Comparison of ENCODE assay signal across 11 cellular contexts in the genomic region with DNA sequence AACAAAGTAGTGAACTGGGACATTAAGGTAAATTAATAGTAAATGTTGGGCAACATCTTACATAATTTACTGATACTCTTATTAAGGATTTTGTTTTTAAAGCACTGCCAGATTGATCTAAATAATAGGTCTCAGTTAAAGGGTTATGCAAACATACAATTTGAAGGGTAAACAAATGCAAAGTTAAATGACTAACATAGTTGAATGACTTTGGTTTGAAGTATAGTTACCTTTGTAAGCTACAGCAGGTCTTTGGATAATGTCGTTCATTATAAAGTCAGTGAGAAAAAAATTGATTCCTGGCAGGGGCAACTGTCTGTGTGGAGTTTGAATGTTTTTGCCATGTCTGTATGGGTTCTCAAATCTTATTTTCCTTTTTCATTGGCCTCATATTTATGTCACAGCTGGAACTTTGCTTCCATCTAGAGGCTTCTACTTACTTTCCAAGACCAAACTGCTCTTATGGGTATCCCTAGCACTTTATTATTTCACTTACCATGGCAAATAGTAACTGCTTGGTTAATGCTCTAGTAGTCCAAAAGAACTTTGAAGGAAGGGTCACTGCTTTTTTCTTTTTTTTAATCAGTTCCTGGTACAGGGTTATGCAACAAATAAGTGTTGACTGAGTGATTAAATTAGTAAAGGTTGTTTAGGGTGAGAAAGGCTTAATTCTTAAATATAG.
DNase-seq lines count a peak whose midpoint lies in the region; ATAC-seq, FAIRE-seq and TF ChIP-seq lines count a peak whose summit lies in the region.
"Had no signal": no experiment of that assay in that cellular context is flagged by ENCODE, and none has a peak within 500 bp of the region (broad histone marks: within the 10 kb centered on the region; RNA-seq: fewer than 3 reads in every experiment).

No MANE protein-coding gene starts in this region.

- H3F3A ChIP-seq in Loucy (ENCODE audit: low read depth): no peaks in the 10 kb centered on the region

- H3K4me2 ChIP-seq in Loucy (ENCODE audit: low read depth, low read length, poor library complexity, severe bottlenecking): no peak overlapping the region
- no peak overlapping the region for H3K4me2 ChIP-seq in mesendoderm (ENCODE audit: low read length)

- TF ChIP-seq CTCF in GM10248 (IDR thresholded peaks at IDR 0.05; ENCODE audit: control extremely low read depth, extremely low read depth, low read depth, missing control alignments) (peak; percentile 13), Loucy (conservative IDR thresholded peaks at IDR 0.05; ENCODE audit: low read length) (peak; percentile 48), bronchial epithelial cell (IDR thresholded peaks at IDR 0.05; ENCODE audit: insufficient read depth, low read length, severe bottlenecking) (peak; percentile 6), gastrocnemius medialis (IDR thresholded peaks at IDR 0.05 in 4 of 5, conservative IDR thresholded peaks at IDR 0.05 in 1 of 5) (no peak)

- H3K9me3 ChIP-seq in Loucy (ENCODE audit: insufficient read depth, low read depth, low read length) (no peaks in the 10 kb centered on the region), gastrocnemius medialis (no peaks in the 10 kb centered on the region)

- no peak for ATAC-seq in gastrocnemius medialis
- no peak for ATAC-seq in GM21367 (IDR thresholded peaks at IDR 0.05; ENCODE audit: unreplicated experiment)

- no peaks in the 10 kb centered on the region for H4K20me1 ChIP-seq in Loucy (ENCODE audit: insufficient read depth, low read length, poor library complexity, severe bottlenecking)

- H3K4me3 ChIP-seq in Loucy (ENCODE audit: low read length, poor library complexity, severe bottlenecking) (no peak overlapping the region), bronchial epithelial cell (ENCODE audit: low read depth, low read length) (no peak overlapping the region), mesendoderm (ENCODE audit: low read length) (no peak overlapping the region), gastrocnemius medialis (no peak overlapping the region)

- H4K8ac ChIP-seq in mesendoderm (ENCODE audit: low read depth, low read length): no peak overlapping the region

- DNase-seq in GM10248 (ENCODE audit: extremely low spot score) (no peak), bronchial epithelial cell (ENCODE audit: low read depth) (no peak), mesendoderm (peak; percentile 22), gastrocnemius medialis (no peak), HEK293T (ENCODE audit: extremely low spot score) (no peak), UCSD-AML1 (lab: John Stamatoyannopoulos, UW; ENCODE audit: unreplicated experiment) (no peak)
- DNase-seq: NCI-H1092, SHP77 treated with DMSO at 0.1 percent for 48 hours had no signal

- intact Hi-C loops in gastrocnemius medialis (cut with DNase I; ENCODE audit: low total_unique reads): no loop called here

- no peaks in the 10 kb centered on the region for H3K79me1 ChIP-seq in mesendoderm (ENCODE audit: low read length)

- no peak for FAIRE-seq in bronchial epithelial cell (lab: Jason Lieb, UNC)
- FAIRE-seq: astrocyte had no signal

- no peak overlapping the region for H3K27ac ChIP-seq in mesendoderm (ENCODE audit: low read depth, low read length)
- no peak overlapping the region for H3K27ac ChIP-seq in gastrocnemius medialis

- POLR2A ChIA-PET in GM10248 (lab: Yijun Ruan, JAX) (no interaction called here), HEK293T (lab: Yijun Ruan, JAX) (no interaction called here)

- no peaks in the 10 kb centered on the region for H3K9me2 ChIP-seq in Loucy (replicated peaks; ENCODE audit: low read depth, low read length)

- no peak overlapping the region for H2BK120ac ChIP-seq in mesendoderm (ENCODE audit: low read depth, low read length)

- H3K36me3 ChIP-seq in Loucy (ENCODE audit: insufficient read depth, low read length) (no peaks in the 10 kb centered on the region), bronchial epithelial cell (ENCODE audit: control insufficient read depth, insufficient read depth, low read length) (no peaks in the 10 kb centered on the region), mesendoderm (ENCODE audit: control insufficient read depth, insufficient read depth, low read length) (no peaks in the 10 kb centered on the region), gastrocnemius medialis (peaks cover 0 to 22% of the 10 kb centered on the region in 2 donors)

- no peaks in the 10 kb centered on the region for H3K27me3 ChIP-seq in Loucy (ENCODE audit: insufficient read depth, low read length, poor library complexity, severe bottlenecking)
- H3K27me3 ChIP-seq in bronchial epithelial cell (ENCODE audit: control insufficient read depth, insufficient read depth, low read length): no peaks in the 10 kb centered on the region
- H3K27me3 ChIP-seq in mesendoderm (ENCODE audit: insufficient read depth, low read length, poor library complexity): no peaks in the 10 kb centered on the region
- H3K27me3 ChIP-seq in gastrocnemius medialis: no peaks in the 10 kb centered on the region

- H2BK15ac ChIP-seq in mesendoderm (replicated peaks; ENCODE audit: low read depth): no peak overlapping the region

- H3K23ac ChIP-seq in mesendoderm (ENCODE audit: low read length): no peak overlapping the region

- in situ Hi-C loops in gastrocnemius medialis (cut with MboI; ENCODE audit: low sequenced_read_pairs in 4 of 4): no loop called here

- H3K4me1 ChIP-seq in Loucy (ENCODE audit: insufficient read depth, low read length, poor library complexity, severe bottlenecking) (no peaks in the 10 kb centered on the region), mesendoderm (ENCODE audit: control insufficient read depth, low read depth, low read length) (no peaks in the 10 kb centered on the region), gastrocnemius medialis (no peaks in the 10 kb centered on the region)

- H4K5ac ChIP-seq in mesendoderm (ENCODE audit: low read length): no peak overlapping the region

- H3K79me2 ChIP-seq in Loucy (ENCODE audit: insufficient read depth, low read length) (no peaks in the 10 kb centered on the region), mesendoderm (ENCODE audit: control insufficient read depth, insufficient read depth, low read length) (no peaks in the 10 kb centered on the region)

- no peak overlapping the region for H2BK5ac ChIP-seq in mesendoderm (ENCODE audit: low read length)

- H3K4ac ChIP-seq in mesendoderm (ENCODE audit: low read depth, low read length): no peak overlapping the region

- CTCF ChIA-PET in GM10248 (lab: Yijun Ruan, JAX) (no interaction called here), HEK293T (lab: Yijun Ruan, JAX) (no interaction called here)

- H3K9ac ChIP-seq in Loucy (ENCODE audit: low read depth, low read length, poor library complexity, severe bottlenecking) (no peak overlapping the region), mesendoderm (ENCODE audit: low read length) (no peak overlapping the region)

- H2AK5ac ChIP-seq in mesendoderm (ENCODE audit: low read length): no peak overlapping the region

- no peak overlapping the region for H3K18ac ChIP-seq in mesendoderm (ENCODE audit: low read length)

- H2AFZ ChIP-seq in Loucy (ENCODE audit: low read length): no peak overlapping the region

- no CpG with 5 or more reads among the region's 1 CpG for WGBS in mesendoderm (ENCODE audit: extremely low coverage, insufficient coverage, low lambda C conversion rate)

- H3K56ac ChIP-seq in mesendoderm (ENCODE audit: low read length): no peak overlapping the region

- TF ChIP-seq POLR2A in gastrocnemius medialis (IDR thresholded peaks at IDR 0.05): no peak

TF ChIP-seq in HEK293T, 16 proteins besides CTCF, POLR2A, EP300 and RAD21:
- TF ChIP-seq, protein P1, sequence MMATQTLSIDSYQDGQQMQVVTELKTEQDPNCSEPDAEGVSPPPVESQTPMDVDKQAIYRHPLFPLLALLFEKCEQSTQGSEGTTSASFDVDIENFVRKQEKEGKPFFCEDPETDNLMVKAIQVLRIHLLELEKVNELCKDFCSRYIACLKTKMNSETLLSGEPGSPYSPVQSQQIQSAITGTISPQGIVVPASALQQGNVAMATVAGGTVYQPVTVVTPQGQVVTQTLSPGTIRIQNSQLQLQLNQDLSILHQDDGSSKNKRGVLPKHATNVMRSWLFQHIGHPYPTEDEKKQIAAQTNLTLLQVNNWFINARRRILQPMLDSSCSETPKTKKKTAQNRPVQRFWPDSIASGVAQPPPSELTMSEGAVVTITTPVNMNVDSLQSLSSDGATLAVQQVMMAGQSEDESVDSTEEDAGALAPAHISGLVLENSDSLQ (IDR thresholded peaks at IDR 0.05): no peak
- TF ChIP-seq TARDBP (IDR thresholded peaks at IDR 0.05) (no peak), SP1 (IDR thresholded peaks at IDR 0.05) (no peak), FOXA1 (IDR thresholded peaks at IDR 0.05) (no peak), SUZ12 (IDR thresholded peaks at IDR 0.05) (no peak), BHLHE40 (IDR thresholded peaks at IDR 0.05; ENCODE audit: borderline replicate concordance) (no peak), ARNT (IDR thresholded peaks at IDR 0.05) (no peak), ZNF384 (IDR thresholded peaks at IDR 0.05) (no peak), CTBP1 (IDR thresholded peaks at IDR 0.05; ENCODE audit: borderline replicate concordance) (no peak), HDGF (IDR thresholded peaks at IDR 0.05; ENCODE audit: borderline replicate concordance) (no peak), FOXK2 (IDR thresholded peaks at IDR 0.05) (no peak), L3MBTL2 (conservative IDR thresholded peaks at IDR 0.05) (no peak), ELF4 (IDR thresholded peaks at IDR 0.05) (no peak), FOXM1 (IDR thresholded peaks at IDR 0.05; ENCODE audit: borderline replicate concordance) (no peak)

Comparison
In these comparisons a context has a peak if more than half of its experiments do, and no peak if none do; other contexts are left out.
1. CTCF ChIP-seq: peak in GM10248 (single experiment), Loucy (single experiment) and bronchial epithelial cell (single experiment); none in gastrocnemius medialis (0 of 5).